9 cellular contexts compared by ENCODE assay signal in the genomic region with DNA sequence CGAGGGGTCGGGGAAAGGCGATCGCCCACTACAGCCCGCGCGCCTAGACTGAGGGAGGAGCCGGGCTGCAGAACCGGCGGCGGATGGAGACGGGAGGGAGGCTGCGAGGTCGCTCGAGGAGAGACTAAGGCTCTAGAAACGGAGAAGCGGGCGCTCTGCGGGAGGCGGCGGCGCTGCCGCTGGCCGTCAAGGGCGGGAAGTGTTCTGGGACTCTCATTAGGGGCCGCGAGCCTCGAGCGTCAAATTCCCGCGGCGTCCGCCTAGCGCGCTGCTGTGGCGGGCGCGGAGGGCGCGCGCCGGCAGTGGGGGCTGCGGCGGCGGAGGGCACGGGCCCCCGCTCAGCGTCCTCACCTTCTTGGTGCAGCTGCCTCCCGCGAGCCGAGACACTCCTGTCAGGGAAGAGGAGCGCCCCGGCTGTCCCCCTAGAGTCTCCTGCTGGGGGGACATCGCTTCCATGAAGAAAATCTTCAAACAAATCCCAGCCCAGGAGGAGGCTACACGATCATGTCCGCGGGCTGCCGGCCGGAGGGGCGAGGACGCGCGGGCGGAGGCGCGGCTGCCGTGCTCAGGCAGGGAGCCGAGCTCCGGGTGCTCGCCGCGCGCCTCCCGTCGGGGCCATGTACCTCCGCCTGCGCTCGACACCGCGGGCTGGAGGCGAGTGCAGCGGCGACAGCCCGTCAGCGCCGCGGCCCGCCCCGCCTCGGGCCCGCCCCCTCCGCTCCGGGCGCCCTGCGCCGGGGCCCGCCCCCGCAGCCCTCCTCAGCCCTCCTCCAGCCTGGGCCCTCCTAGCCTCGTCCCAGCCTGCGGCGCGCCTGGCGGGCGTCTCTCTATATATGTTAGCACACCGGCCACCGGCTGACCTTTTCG. TPM values are rescaled to one million over a fixed set of nuclear protein-coding genes. Genes with fewer than 3 reads are reported as not detected.
DNase-seq lines count a peak whose midpoint lies in the region; ATAC-seq and TF ChIP-seq lines count a peak whose summit lies in the region.
"Had no signal": no experiment of that assay in that cellular context is flagged by ENCODE, and none has a peak within 500 bp of the region (broad histone marks: within the 10 kb centered on the region; RNA-seq: fewer than 3 reads in every experiment).

A gene with protein sequence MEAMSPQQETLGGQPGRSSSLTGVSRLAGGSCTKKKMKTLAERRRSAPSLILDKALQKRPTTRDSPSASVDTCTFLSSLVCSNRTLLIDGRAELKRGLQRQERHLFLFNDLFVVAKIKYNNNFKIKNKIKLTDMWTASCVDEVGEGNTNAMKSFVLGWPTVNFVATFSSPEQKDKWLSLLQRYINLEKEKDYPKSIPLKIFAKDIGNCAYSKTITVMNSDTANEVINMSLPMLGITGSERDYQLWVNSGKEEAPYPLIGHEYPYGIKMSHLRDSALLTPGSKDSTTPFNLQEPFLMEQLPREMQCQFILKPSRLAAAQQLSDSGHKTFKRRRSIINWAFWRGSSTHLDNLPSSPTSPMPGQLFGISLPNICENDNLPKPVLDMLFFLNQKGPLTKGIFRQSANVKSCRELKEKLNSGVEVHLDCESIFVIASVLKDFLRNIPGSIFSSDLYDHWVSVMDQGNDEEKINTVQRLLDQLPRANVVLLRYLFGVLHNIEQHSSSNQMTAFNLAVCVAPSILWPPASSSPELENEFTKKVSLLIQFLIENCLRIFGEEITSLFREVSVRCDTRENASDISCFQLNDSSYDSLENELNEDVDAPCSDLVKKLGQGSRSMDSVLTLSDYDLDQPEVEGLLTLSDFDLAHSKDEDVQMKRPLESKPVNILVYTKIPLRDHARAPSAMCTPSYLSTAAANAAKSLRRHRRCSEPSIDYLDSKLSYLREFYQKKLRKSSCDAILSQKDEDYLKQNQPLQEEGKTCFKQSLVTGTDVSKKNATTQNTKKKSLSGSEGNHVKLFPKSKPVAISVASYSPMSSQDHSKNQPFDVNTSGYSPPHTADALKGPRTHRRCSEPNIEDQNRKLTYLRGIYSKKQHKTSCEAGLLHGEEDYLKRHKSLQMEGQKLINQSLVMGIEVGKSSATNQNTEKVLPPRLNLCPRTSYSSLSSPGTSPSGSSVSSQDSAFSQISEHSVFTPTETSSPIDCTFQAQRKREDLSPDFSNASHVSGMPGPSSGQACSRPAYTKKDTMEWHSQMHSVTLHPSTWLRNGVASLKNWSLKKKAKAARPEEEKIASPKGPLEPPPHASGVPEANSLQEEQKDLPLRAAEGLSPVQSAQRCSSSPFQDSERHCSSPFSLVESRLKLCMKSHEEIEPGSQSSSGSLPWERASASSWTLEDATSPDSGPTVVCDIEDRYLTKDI (minus strand): TSS at position 662 of the 867 bp plus-strand sequence. CDS start 206 bp downstream, at position 456.

- no peaks in the 10 kb centered on the region for H3K9me3 ChIP-seq in ascending aorta

- intact Hi-C loops in ascending aorta (cut with DNase I) = loop anchor here (2.0 to 10.0 kb wide), 4 partner anchors 67 to 520 kb away; partner anchors contain the start of gene RDX

- H3K4me1 ChIP-seq in ascending aorta = peaks cover 0 to 4% of the 10 kb centered on the region in 2 donors

- peak within 1 kb of the TSS; percentile 70 to 87 for H3K4me3 ChIP-seq in ascending aorta

- no peaks in the 10 kb centered on the region for H3K36me3 ChIP-seq in ascending aorta

- peak within 1 kb of the TSS; percentile 72 to 80 for H3K27ac ChIP-seq in ascending aorta

- DNase-seq in D341Med (ENCODE audit: low spot score) (peak; percentile 95), HT1080 (ENCODE audit: low read depth) (peak; percentile 19), RPMI8226 (peak; percentile 46), ascending aorta (ENCODE audit: low spot score in 2 of 2) (peak in 1 of 2 donors; percentile 85), hypothalamus (lab: John Stamatoyannopoulos, UW) (peak in 41 of 51 donors; percentile 18 to 73 (median 46)), putamen (ENCODE audit: low spot score) (peak; percentile 56), SIG-M5 (lab: John Stamatoyannopoulos, UW) (no peak)

- no peaks in the 10 kb centered on the region for H3K27me3 ChIP-seq in ascending aorta

- peak; percentile 78 for ATAC-seq in GM21390 (IDR thresholded peaks at IDR 0.05; ENCODE audit: unreplicated experiment)

- TF ChIP-seq CTCF in ascending aorta (IDR thresholded peaks at IDR 0.05) = no peak

RNA-seq across cellular contexts. Expression of the gene that starts here (rescaled TPM):
- 0.11 and 0.17 TPM in 2 replicates for total RNA-seq in HT1080 (2014; rRNA removed; shearing (Covaris generic))
- polyA plus RNA-seq in HT1080 (2015; cell fraction: cytosol; rRNA removed) = 0.12 and 0.19 TPM in 2 replicates
- 0.36 TPM in 2 replicates for polyA plus RNA-seq in HT1080 (2015; cell fraction: nucleus; rRNA removed)
- total RNA-seq in ascending aorta = 4.9 TPM
- total RNA-seq: T-helper 1 cell treated with Interleukin-12 subunit alpha and Interleukin-12 subunit beta and Interleukin-4 antibody, amounts not matched to agents 30 ng/mL and 1 ng/mL, for 36 hours had no signal

Comparison
In these comparisons a context has a peak if more than half of its experiments do, and no peak if none do; other contexts are left out.
1. Peak in DNase-seq in HT1080; RNA of the gene not detected or under 1 TPM.